ENCODE assay signal across 6 cellular contexts in genomic region chr1:149275802-149276201, GRCh38.
A peak's percentile ranks its signal among the peaks of the same experiment; 100 is the strongest.
DNase-seq lines count a peak whose midpoint lies in the region; ATAC-seq and TF ChIP-seq lines count a peak whose summit lies in the region.
"Not testable (repeated sequence)": the region's sequence is repeated elsewhere in the genome, so short reads cannot be mapped to it uniquely, and the experiment has no call there.

No MANE protein-coding gene starts in this region.

- not testable (repeated sequence) for H3K4me1 Mint-ChIP-seq in memory B cell; naive thymus-derived CD4-positive, alpha-beta T cell; stimulated activated naive B cell treated with anti-CD40 and anti-IgM and Interleukin-4, amounts not matched to agents 10 μg/mL and 1 μg/mL and 100 μg/mL, for 72 hours

- not testable (repeated sequence) for H3K27ac ChIP-seq in left lung; naive thymus-derived CD4-positive, alpha-beta T cell (ENCODE audit: low read depth, low read length)

- TF ChIP-seq CTCF in left lung (IDR thresholded peaks at IDR 0.05) = not testable (repeated sequence)

- not testable (repeated sequence) for H3K4me1 ChIP-seq in left lung; naive thymus-derived CD4-positive, alpha-beta T cell (ENCODE audit: control insufficient read depth in 2 of 2, insufficient read depth in 2 of 2, low read length in 2 of 2)

- not testable (repeated sequence) for H3K4me3 Mint-ChIP-seq in memory B cell; naive thymus-derived CD4-positive, alpha-beta T cell; stimulated activated naive B cell treated with anti-CD40 and anti-IgM and Interleukin-4, amounts not matched to agents 10 μg/mL and 1 μg/mL and 100 μg/mL, for 72 hours

- H3K4me3 ChIP-seq in left lung; naive thymus-derived CD4-positive, alpha-beta T cell (ENCODE audit: low read length): not testable (repeated sequence)

- not testable (repeated sequence) for H3K27me3 ChIP-seq in left lung; naive thymus-derived CD4-positive, alpha-beta T cell (ENCODE audit: control insufficient read depth in 2 of 2, insufficient read depth in 2 of 2, low read length in 2 of 2)

- H3K9me3 Mint-ChIP-seq in memory B cell; naive thymus-derived CD4-positive, alpha-beta T cell; stimulated activated naive B cell treated with anti-CD40 and anti-IgM and Interleukin-4, amounts not matched to agents 10 μg/mL and 1 μg/mL and 100 μg/mL, for 72 hours: not testable (repeated sequence)

- not testable (repeated sequence) for H3K36me3 Mint-ChIP-seq in memory B cell; naive thymus-derived CD4-positive, alpha-beta T cell; stimulated activated naive B cell treated with anti-CD40 and anti-IgM and Interleukin-4, amounts not matched to agents 10 μg/mL and 1 μg/mL and 100 μg/mL, for 72 hours

- peak; percentile 31 for ATAC-seq in Right ventricle myocardium inferior
- peak; percentile 21 to 22 for ATAC-seq in left cardiac atrium
- ATAC-seq in left lung = peak; percentile 61
- ATAC-seq in memory B cell (ENCODE audit: low read depth) = peak; percentile 62
- peak; percentile 79 for ATAC-seq in naive thymus-derived CD4-positive, alpha-beta T cell
- peak; percentile 91 to 92 for ATAC-seq in stimulated activated naive B cell treated with anti-CD40 and anti-IgM and Interleukin-4, amounts not matched to agents 10 μg/mL and 1 μg/mL and 100 μg/mL, for 72 hours (replicated peaks)

- intact Hi-C loops in Right ventricle myocardium inferior (cut with DNase I); left cardiac atrium (cut with DNase I); left lung (cut with DNase I); naive thymus-derived CD4-positive, alpha-beta T cell (cut with micrococcal nuclease): not testable (repeated sequence)

- CTCF ChIA-PET in naive thymus-derived CD4-positive, alpha-beta T cell (lab: Charles Lee) = not testable (repeated sequence)

- H3K9me3 ChIP-seq in left lung; naive thymus-derived CD4-positive, alpha-beta T cell (ENCODE audit: control insufficient read depth in 2 of 3, low read length in 3 of 3): not testable (repeated sequence)

- DNase-seq in Right ventricle myocardium inferior (ENCODE audit: missing footprints); left cardiac atrium; left lung; memory B cell (ENCODE audit: low spot score in 2 of 2); naive thymus-derived CD4-positive, alpha-beta T cell; stimulated activated naive B cell treated with anti-CD40 and anti-IgM and Interleukin-4, amounts not matched to agents 10 μg/mL and 1 μg/mL and 100 μg/mL, for 72 hours: not testable (repeated sequence)

- not testable (repeated sequence) for H3K27me3 Mint-ChIP-seq in memory B cell; naive thymus-derived CD4-positive, alpha-beta T cell; stimulated activated naive B cell treated with anti-CD40 and anti-IgM and Interleukin-4, amounts not matched to agents 10 μg/mL and 1 μg/mL and 100 μg/mL, for 72 hours

- not testable (repeated sequence) for H3K36me3 ChIP-seq in left lung; naive thymus-derived CD4-positive, alpha-beta T cell (ENCODE audit: control insufficient read depth in 2 of 3, insufficient read depth in 3 of 3, low read length in 3 of 3)

- POLR2A ChIA-PET in naive thymus-derived CD4-positive, alpha-beta T cell (lab: Charles Lee) = not testable (repeated sequence)

- not testable (repeated sequence) for H3K27ac Mint-ChIP-seq in memory B cell; naive thymus-derived CD4-positive, alpha-beta T cell; stimulated activated naive B cell treated with anti-CD40 and anti-IgM and Interleukin-4, amounts not matched to agents 10 μg/mL and 1 μg/mL and 100 μg/mL, for 72 hours

Comparison
In these comparisons a context has a peak if more than half of its experiments do, and no peak if none do; other contexts are left out.
1. ATAC-seq: peak in every context shown above with its lines; median percentile 92 in stimulated activated naive B cell treated with anti-CD40 and anti-IgM and Interleukin-4, amounts not matched to agents 10 μg/mL and 1 μg/mL and 100 μg/mL, for 72 hours; 79 in naive thymus-derived CD4-positive, alpha-beta T cell; 62 in memory B cell; 61 in left lung; 31 in Right ventricle myocardium inferior; 22 in left cardiac atrium.